1 cellular context compared by ENCODE assay signal in genomic region chr4:154491731-154492249, GRCh38.
TF ChIP-seq lines count a peak whose summit lies in the region.

A gene with protein sequence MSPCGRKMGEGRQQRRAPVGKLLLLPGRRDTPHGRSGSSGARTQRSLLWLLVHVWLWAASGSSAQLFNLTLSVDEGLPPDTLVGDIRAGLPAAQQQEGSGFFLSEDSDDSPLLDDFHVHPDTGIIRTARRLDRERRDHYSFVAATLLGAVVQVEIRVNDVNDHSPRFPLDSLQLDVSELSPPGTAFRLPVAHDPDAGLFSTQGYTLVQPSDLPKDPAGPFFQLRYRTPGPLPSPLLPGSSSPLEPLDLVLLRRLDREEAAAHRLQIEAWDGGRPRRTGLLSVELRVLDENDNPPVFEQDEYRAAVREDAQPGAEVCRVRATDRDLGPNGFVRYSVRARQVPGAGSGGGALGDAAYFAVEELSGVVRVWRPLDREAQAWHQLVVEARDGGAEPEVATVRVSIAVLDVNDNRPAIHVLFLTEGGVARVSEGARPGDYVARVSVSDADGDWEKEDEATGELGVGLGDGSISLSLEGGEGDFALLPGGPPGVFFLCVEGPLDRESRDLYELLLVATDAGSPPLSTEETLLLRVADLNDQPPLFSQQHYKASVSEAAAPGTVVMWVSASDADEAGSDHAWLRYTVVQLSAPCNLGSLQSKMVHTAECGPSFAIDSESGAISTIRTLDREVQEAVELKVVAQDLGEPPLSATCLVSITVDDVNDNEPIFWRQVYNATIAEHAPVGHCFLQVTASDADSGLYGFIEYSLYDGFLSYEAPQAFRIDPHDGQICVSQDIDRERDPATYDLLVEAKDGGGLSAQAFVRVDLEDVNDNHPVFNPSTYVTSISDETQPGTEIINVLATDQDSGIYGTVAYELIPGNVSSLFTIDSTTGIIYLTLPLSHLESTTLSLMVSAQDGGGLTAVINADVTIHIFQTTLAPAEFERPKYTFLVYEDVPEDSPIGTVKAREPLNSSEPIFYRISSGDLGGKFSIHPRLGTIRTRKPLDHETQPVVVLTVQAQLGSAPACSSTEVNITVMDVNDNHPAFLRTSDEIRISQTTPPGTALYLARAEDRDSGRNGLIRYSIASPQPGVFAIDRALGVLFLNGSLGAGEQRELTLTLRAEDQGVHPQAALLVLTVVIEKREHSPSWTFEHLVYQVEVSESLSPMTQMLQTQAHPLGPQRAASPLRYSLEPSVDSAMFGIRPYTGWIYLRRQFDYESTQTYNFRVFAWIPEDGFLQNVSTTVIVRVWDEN (N-terminal part only) (minus strand): TSS chr4:154491799. CDS start chr4:154491355, 444 bp downstream.

TF ChIP-seq in K562, 482 proteins besides CTCF, POLR2A, EP300 and RAD21 (continued from another document and continues in another):
- no peak for TF ChIP-seq ZNF318 (IDR thresholded peaks at IDR 0.05; ENCODE audit: borderline replicate concordance in 1 of 2, low read depth in 1 of 2)
- TF ChIP-seq ILK (tag; IDR thresholded peaks at IDR 0.05; ENCODE audit: borderline replicate concordance, low read depth) = no peak
- TF ChIP-seq NFE2L1 (tag; IDR thresholded peaks at IDR 0.05; ENCODE audit: borderline replicate concordance, low read depth) = no peak
- TF ChIP-seq KAT2B (IDR thresholded peaks at IDR 0.05; ENCODE audit: low read depth, low read length) = no peak
- no peak for TF ChIP-seq ATF6 (CRISPR knock-in tag; IDR thresholded peaks at IDR 0.05)
- TF ChIP-seq TSC22D4 (tag; IDR thresholded peaks at IDR 0.05) = no peak
- TF ChIP-seq ZNF764 (CRISPR knock-in tag; IDR thresholded peaks at IDR 0.05; ENCODE audit: low read depth) = no peak
- no peak for TF ChIP-seq IRF2 (CRISPR knock-in tag; IDR thresholded peaks at IDR 0.05)
- TF ChIP-seq, protein P1, sequence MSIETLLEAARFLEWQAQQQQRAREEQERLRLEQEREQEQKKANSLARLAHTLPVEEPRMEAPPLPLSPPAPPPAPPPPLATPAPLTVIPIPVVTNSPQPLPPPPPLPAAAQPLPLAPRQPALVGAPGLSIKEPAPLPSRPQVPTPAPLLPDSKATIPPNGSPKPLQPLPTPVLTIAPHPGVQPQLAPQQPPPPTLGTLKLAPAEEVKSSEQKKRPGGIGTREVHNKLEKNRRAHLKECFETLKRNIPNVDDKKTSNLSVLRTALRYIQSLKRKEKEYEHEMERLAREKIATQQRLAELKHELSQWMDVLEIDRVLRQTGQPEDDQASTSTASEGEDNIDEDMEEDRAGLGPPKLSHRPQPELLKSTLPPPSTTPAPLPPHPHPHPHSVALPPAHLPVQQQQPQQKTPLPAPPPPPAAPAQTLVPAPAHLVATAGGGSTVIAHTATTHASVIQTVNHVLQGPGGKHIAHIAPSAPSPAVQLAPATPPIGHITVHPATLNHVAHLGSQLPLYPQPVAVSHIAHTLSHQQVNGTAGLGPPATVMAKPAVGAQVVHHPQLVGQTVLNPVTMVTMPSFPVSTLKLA (conservative IDR thresholded peaks at IDR 0.05) = peak; percentile 24 to 27; a peak in 1 of 4 replicates
- TF ChIP-seq SREBF2 (CRISPR knock-in tag; IDR thresholded peaks at IDR 0.05) = no peak
- TF ChIP-seq KLF10 (CRISPR knock-in tag; IDR thresholded peaks at IDR 0.05) = no peak
- no peak for TF ChIP-seq TSHZ1 (CRISPR knock-in tag; IDR thresholded peaks at IDR 0.05)
- TF ChIP-seq, protein P2, sequence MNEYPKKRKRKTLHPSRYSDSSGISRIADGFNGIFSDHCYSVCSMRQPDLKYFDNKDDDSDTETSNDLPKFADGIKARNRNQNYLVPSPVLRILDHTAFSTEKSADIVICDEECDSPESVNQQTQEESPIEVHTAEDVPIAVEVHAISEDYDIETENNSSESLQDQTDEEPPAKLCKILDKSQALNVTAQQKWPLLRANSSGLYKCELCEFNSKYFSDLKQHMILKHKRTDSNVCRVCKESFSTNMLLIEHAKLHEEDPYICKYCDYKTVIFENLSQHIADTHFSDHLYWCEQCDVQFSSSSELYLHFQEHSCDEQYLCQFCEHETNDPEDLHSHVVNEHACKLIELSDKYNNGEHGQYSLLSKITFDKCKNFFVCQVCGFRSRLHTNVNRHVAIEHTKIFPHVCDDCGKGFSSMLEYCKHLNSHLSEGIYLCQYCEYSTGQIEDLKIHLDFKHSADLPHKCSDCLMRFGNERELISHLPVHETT (CRISPR knock-in tag; conservative IDR thresholded peaks at IDR 0.05 in 1 of 2, IDR thresholded peaks at IDR 0.05 in 1 of 2) = no peak
- no peak for TF ChIP-seq SFPQ (IDR thresholded peaks at IDR 0.05; ENCODE audit: low read depth, low read length)
- TF ChIP-seq, protein P3, sequence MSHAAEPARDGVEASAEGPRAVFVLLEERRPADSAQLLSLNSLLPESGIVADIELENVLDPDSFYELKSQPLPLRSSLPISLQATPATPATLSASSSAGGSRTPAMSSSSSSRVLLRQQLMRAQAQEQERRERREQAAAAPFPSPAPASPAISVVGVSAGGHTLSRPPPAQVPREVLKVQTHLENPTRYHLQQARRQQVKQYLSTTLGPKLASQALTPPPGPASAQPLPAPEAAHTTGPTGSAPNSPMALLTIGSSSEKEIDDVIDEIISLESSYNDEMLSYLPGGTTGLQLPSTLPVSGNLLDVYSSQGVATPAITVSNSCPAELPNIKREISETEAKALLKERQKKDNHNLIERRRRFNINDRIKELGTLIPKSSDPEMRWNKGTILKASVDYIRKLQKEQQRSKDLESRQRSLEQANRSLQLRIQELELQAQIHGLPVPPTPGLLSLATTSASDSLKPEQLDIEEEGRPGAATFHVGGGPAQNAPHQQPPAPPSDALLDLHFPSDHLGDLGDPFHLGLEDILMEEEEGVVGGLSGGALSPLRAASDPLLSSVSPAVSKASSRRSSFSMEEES (CRISPR knock-in tag; IDR thresholded peaks at IDR 0.05) = no peak
- no peak for TF ChIP-seq ESRRA (IDR thresholded peaks at IDR 0.05; ENCODE audit: borderline replicate concordance, low read depth)
- TF ChIP-seq ZNF79 (CRISPR knock-in tag; IDR thresholded peaks at IDR 0.05; ENCODE audit: low read depth) = no peak
- peak; percentile 93 for TF ChIP-seq ZNF263 (CRISPR knock-in tag; IDR thresholded peaks at IDR 0.05; ENCODE audit: borderline replicate concordance)
- TF ChIP-seq, protein P4, sequence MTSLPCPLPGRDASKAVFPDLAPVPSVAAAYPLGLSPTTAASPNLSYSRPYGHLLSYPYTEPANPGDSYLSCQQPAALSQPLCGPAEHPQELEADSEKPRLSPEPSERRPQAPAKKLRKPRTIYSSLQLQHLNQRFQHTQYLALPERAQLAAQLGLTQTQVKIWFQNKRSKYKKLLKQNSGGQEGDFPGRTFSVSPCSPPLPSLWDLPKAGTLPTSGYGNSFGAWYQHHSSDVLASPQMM (CRISPR knock-in tag; IDR thresholded peaks at IDR 0.05) = no peak
- TF ChIP-seq CHD2 (IDR thresholded peaks at IDR 0.05; ENCODE audit: low read depth, low read length) = no peak
